Comparison of ENCODE assay signal across 1 cellular context in the genomic region with DNA sequence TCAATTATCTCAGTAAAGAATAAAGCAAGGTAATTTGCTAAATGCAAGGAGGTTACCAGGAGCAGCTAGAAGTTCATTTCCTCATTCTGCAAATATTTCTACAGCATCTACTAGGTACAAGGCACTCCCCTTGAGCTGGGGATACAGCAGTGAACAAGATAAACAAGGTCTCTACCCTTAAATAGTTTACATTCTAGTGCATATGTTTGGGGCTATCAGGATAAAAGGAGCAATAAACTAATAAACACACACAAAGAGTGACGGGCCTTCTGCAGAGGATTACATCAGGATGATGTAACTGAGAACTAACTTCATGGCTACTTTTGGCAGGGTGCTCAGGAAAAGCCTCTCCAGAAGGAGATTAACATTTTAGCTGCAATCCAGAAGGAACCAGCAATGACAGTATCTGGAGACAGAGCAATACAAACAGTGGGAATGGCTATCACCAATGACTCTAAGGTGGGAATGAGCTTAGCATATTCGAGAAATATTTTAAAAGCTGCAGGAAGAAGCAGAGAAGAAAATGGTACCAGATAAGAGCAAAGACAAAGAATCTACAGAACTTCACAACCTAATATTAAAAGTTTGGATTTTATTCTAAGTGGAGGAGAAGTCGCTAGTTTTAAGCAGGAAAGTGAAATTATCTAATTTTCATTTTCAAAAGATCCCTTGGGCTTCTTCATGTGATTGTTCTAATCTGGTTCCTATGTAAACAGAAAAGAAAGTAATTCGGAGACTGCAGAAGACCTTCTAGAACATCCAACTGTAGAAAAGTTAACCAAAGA.
TF ChIP-seq lines count a peak whose summit lies in the region.

No MANE protein-coding gene starts in this region.

TF ChIP-seq in K562, 482 proteins besides CTCF, POLR2A, EP300 and RAD21 (continued from another document and continues in another):
- TF ChIP-seq, protein P1, sequence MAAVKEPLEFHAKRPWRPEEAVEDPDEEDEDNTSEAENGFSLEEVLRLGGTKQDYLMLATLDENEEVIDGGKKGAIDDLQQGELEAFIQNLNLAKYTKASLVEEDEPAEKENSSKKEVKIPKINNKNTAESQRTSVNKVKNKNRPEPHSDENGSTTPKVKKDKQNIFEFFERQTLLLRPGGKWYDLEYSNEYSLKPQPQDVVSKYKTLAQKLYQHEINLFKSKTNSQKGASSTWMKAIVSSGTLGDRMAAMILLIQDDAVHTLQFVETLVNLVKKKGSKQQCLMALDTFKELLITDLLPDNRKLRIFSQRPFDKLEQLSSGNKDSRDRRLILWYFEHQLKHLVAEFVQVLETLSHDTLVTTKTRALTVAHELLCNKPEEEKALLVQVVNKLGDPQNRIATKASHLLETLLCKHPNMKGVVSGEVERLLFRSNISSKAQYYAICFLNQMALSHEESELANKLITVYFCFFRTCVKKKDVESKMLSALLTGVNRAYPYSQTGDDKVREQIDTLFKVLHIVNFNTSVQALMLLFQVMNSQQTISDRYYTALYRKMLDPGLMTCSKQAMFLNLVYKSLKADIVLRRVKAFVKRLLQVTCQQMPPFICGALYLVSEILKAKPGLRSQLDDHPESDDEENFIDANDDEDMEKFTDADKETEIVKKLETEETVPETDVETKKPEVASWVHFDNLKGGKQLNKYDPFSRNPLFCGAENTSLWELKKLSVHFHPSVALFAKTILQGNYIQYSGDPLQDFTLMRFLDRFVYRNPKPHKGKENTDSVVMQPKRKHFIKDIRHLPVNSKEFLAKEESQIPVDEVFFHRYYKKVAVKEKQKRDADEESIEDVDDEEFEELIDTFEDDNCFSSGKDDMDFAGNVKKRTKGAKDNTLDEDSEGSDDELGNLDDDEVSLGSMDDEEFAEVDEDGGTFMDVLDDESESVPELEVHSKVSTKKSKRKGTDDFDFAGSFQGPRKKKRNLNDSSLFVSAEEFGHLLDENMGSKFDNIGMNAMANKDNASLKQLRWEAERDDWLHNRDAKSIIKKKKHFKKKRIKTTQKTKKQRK (IDR thresholded peaks at IDR 0.05; ENCODE audit: borderline replicate concordance, low read depth, low read length) = no peak
- TF ChIP-seq KLF1 (tag; IDR thresholded peaks at IDR 0.05) (no peak), GTF2A2 (tag; IDR thresholded peaks at IDR 0.05) (no peak), ZNF197 (CRISPR knock-in tag; IDR thresholded peaks at IDR 0.05; ENCODE audit: low read depth) (peak; percentile 33), ZNF696 (CRISPR knock-in tag; conservative IDR thresholded peaks at IDR 0.05) (no peak), PHF21A (IDR thresholded peaks at IDR 0.05; ENCODE audit: borderline replicate concordance, low read depth) (no peak), SRF (CRISPR knock-in tag; IDR thresholded peaks at IDR 0.05) (peak in 1 of 2 experiments; percentile 44; a peak in 1 of 4 replicates), ZNF584 (CRISPR knock-in tag; IDR thresholded peaks at IDR 0.05; ENCODE audit: low read depth) (peak; percentile 95), ZFP1 (CRISPR knock-in tag; IDR thresholded peaks at IDR 0.05) (no peak), NRF1 (conservative IDR thresholded peaks at IDR 0.05 in 1 of 2, IDR thresholded peaks at IDR 0.05 in 1 of 2) (peak in 1 of 2 experiments; percentile 32; a peak in 1 of 4 replicates), NFXL1 (CRISPR knock-in tag; IDR thresholded peaks at IDR 0.05) (0 out of 2 replicates have a peak, but pooled peaks have one; percentile 9), ZNF239 (CRISPR knock-in tag; IDR thresholded peaks at IDR 0.05) (peak; percentile 7), CREM (IDR thresholded peaks at IDR 0.05; ENCODE audit: low read depth) (no peak), TRIM24 (IDR thresholded peaks at IDR 0.05) (peak; percentile 43 to 76; a peak in 2 of 4 replicates), CHD4 (IDR thresholded peaks at IDR 0.05; ENCODE audit: insufficient read depth, insufficient replicate concordance, low read depth, low read length, poor library complexity, severe bottlenecking) (no peak), EZH2 (IDR thresholded peaks at IDR 0.05; ENCODE audit: borderline replicate concordance, low read depth, low read length) (no peak), FOSL1 (tag; conservative IDR thresholded peaks at IDR 0.05) (0 out of 2 replicates have a peak, but pooled peaks have one; percentile 23), CBX3 (IDR thresholded peaks at IDR 0.05; ENCODE audit: borderline replicate concordance in 1 of 2, low read length in 2 of 2) (no peak), CREBBP (IDR thresholded peaks at IDR 0.05; ENCODE audit: low read depth, low read length) (no peak), ASH1L (IDR thresholded peaks at IDR 0.05; ENCODE audit: borderline replicate concordance, low read depth, partially characterized antibody) (no peak), RBM22 (IDR thresholded peaks at IDR 0.05; ENCODE audit: low read depth, low read length, poor library complexity, severe bottlenecking) (no peak), RCOR1 (IDR thresholded peaks at IDR 0.05; ENCODE audit: borderline replicate concordance in 1 of 2, low read depth in 2 of 2, low read length in 2 of 2) (peak in 1 of 2 experiments; percentile 21; a peak in 1 of 4 replicates), POLR2H (tag; IDR thresholded peaks at IDR 0.05; ENCODE audit: low read depth) (peak; percentile 66), ZNF445 (CRISPR knock-in tag; IDR thresholded peaks at IDR 0.05; ENCODE audit: low read depth) (no peak)
- TF ChIP-seq, protein P2, sequence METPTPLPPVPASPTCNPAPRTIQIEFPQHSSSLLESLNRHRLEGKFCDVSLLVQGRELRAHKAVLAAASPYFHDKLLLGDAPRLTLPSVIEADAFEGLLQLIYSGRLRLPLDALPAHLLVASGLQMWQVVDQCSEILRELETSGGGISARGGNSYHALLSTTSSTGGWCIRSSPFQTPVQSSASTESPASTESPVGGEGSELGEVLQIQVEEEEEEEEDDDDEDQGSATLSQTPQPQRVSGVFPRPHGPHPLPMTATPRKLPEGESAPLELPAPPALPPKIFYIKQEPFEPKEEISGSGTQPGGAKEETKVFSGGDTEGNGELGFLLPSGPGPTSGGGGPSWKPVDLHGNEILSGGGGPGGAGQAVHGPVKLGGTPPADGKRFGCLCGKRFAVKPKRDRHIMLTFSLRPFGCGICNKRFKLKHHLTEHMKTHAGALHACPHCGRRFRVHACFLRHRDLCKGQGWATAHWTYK (CRISPR knock-in tag; IDR thresholded peaks at IDR 0.05) = 0 out of 2 replicates have a peak, but pooled peaks have one; percentile 21
- TF ChIP-seq, protein P3, sequence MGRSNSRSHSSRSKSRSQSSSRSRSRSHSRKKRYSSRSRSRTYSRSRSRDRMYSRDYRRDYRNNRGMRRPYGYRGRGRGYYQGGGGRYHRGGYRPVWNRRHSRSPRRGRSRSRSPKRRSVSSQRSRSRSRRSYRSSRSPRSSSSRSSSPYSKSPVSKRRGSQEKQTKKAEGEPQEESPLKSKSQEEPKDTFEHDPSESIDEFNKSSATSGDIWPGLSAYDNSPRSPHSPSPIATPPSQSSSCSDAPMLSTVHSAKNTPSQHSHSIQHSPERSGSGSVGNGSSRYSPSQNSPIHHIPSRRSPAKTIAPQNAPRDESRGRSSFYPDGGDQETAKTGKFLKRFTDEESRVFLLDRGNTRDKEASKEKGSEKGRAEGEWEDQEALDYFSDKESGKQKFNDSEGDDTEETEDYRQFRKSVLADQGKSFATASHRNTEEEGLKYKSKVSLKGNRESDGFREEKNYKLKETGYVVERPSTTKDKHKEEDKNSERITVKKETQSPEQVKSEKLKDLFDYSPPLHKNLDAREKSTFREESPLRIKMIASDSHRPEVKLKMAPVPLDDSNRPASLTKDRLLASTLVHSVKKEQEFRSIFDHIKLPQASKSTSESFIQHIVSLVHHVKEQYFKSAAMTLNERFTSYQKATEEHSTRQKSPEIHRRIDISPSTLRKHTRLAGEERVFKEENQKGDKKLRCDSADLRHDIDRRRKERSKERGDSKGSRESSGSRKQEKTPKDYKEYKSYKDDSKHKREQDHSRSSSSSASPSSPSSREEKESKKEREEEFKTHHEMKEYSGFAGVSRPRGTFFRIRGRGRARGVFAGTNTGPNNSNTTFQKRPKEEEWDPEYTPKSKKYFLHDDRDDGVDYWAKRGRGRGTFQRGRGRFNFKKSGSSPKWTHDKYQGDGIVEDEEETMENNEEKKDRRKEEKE (IDR thresholded peaks at IDR 0.05; ENCODE audit: borderline replicate concordance in 1 of 2, control insufficient read depth in 1 of 2, low read depth in 2 of 2, low read length in 1 of 2) = no peak
- TF ChIP-seq, protein P4, sequence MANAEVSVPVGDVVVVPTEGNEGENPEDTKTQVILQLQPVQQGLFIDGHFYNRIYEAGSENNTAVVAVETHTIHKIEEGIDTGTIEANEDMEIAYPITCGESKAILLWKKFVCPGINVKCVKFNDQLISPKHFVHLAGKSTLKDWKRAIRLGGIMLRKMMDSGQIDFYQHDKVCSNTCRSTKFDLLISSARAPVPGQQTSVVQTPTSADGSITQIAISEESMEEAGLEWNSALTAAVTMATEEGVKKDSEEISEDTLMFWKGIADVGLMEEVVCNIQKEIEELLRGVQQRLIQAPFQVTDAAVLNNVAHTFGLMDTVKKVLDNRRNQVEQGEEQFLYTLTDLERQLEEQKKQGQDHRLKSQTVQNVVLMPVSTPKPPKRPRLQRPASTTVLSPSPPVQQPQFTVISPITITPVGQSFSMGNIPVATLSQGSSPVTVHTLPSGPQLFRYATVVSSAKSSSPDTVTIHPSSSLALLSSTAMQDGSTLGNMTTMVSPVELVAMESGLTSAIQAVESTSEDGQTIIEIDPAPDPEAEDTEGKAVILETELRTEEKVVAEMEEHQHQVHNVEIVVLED (CRISPR knock-in tag; IDR thresholded peaks at IDR 0.05) = no peak
- TF ChIP-seq, protein P5, sequence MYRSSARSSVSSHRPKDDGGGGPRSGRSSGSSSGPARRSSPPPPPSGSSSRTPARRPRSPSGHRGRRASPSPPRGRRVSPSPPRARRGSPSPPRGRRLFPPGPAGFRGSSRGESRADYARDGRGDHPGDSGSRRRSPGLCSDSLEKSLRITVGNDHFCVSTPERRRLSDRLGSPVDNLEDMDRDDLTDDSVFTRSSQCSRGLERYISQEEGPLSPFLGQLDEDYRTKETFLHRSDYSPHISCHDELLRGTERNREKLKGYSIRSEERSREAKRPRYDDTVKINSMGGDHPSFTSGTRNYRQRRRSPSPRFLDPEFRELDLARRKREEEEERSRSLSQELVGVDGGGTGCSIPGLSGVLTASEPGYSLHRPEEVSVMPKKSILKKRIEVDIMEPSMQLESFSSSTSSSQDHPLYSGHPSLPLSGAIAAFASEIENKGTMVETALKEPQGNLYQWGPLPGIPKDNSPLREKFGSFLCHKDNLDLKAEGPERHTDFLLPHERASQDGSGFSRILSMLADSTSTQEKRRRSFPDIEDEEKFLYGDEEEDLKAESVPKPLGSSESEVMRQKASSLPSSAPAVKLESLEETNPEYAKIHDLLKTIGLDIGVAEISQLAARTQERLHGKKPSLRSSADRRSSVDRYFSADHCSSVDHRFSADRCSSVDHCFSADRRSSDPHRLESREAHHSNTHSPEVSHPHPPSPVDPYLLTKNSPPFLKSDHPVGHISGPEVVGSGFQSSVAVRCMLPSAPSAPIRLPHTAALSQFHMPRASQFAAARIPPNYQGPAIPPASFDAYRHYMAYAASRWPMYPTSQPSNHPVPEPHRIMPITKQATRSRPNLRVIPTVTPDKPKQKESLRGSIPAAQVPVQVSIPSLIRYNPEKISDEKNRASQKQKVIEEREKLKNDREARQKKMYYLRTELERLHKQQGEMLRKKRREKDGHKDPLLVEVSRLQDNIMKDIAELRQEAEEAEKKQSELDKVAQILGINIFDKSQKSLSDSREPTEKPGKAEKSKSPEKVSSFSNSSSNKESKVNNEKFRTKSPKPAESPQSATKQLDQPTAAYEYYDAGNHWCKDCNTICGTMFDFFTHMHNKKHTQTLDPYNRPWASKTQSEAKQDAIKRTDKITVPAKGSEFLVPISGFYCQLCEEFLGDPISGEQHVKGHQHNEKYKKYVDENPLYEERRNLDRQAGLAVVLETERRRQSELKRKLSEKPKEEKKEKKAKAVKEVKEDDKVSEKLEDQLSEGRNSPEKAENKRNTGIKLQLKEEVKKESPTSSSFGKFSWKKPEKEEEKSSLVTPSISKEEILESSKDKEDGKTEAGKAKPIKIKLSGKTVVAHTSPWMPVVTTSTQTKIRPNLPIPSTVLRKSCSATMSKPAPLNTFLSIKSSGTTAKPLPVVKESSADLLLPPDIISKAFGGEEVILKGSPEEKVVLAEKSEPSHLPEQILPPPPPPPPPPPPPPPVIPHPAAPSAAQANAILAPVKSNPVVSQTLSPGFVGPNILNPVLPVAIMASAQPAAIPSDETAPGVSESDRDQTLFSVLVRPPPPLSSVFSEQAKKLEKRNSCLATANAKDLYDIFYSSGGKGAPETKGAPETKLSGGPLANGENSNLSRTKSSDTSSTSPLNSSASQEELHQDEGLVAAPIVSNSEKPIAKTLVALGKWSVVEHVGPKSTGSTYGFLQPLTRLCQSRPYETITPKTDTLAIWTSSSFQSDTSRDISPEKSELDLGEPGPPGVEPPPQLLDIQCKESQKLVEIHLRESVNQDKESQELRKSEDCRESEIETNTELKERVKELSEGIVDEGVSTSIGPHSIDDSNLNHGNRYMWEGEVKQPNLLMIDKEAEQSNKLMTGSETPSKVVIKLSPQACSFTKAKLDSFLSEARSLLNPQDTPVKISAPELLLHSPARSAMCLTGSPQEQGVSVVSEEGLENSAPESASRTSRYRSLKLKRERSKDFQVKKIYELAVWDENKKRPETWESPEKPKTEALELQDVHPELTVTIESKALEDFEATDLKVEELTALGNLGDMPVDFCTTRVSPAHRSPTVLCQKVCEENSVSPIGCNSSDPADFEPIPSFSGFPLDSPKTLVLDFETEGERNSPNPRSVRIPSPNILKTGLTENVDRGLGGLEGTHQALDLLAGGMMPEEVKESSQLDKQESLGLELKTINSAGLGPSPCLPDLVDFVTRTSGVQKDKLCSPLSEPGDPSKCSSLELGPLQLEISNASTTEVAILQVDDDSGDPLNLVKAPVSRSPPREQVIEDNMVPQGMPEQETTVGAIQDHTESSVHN (IDR thresholded peaks at IDR 0.05; ENCODE audit: borderline replicate concordance in 1 of 2, low read depth in 1 of 2) = peak in 1 of 2 experiments; percentile 98; a peak in 1 of 4 replicates
